ENCODE assay signal across 1 cellular context in the genomic region with DNA sequence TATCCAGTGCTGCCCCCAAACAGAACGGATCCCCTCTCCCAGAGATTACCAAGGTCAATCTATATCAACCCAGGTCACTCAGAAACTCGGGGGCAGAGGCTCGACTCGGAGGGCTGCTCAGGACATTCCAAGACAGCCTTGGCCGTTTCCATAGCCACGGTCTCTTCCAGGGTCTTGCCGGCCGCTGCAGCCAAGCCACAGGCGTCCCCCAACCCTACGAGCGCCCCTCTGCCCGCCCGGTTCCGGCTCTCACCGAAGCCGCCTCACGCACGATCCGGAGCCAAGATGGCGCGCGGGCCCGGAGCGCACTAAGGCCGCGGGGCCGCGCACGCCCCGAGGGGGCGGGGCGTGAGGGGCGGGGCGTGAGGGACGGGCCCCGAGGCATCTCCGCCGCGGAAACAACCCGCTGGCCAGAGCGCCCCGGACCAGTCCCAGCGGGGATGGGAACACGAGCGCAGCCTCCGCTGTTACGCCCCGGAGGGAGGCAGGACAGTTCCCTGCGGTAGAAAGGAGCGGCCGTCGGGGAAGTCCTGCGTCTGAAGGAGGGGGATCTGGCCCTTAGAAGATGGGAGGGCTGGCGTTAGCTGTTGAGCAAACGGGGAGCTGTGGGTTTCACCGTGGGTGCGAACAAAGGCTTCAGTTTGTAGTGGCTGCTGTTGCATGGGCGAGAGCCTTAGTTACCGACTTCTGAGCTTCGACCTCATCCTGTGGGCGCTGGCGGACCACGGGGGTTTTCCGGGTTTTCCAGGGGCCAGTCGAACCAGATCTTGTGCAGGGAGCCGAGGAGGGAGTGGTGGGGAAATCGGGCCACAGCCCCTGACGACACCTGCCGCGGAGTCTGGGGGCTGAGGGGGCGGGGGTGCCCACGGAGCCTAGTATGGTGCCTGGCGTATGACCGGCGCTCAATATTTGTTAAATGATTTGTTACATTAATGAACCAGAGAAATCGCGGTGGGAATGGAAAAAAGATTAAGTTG.
TF ChIP-seq lines count a peak whose summit lies in the region.

A gene with protein sequence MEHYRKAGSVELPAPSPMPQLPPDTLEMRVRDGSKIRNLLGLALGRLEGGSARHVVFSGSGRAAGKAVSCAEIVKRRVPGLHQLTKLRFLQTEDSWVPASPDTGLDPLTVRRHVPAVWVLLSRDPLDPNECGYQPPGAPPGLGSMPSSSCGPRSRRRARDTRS (minus strand): TSS at position 287 of the 977 bp plus-strand sequence. CDS start 801 bp downstream, outside the sequence.

TF ChIP-seq in HEK293, 187 proteins besides CTCF, POLR2A, EP300 and RAD21 (continued from another document and continues in another):
- TF ChIP-seq, protein P1, sequence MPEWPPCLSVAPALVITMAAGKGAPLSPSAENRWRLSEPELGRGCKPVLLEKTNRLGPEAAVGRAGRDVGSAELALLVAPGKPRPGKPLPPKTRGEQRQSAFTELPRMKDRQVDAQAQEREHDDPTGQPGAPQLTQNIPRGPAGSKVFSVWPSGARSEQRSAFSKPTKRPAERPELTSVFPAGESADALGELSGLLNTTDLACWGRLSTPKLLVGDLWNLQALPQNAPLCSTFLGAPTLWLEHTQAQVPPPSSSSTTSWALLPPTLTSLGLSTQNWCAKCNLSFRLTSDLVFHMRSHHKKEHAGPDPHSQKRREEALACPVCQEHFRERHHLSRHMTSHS (tag by site-specific recombination; IDR thresholded peaks at IDR 0.05), result no peak
- no peak for TF ChIP-seq TRIM28 (IDR thresholded peaks at IDR 0.05; ENCODE audit: borderline replicate concordance, low read length)
- TF ChIP-seq ZEB2 (tag by site-specific recombination; IDR thresholded peaks at IDR 0.05), result no peak
- TF ChIP-seq ZNF341 (tag by site-specific recombination; IDR thresholded peaks at IDR 0.05; ENCODE audit: low read depth), result peak; percentile 98
- TF ChIP-seq ZNF677 (tag by site-specific recombination; IDR thresholded peaks at IDR 0.05), result no peak
- TF ChIP-seq, protein P2, sequence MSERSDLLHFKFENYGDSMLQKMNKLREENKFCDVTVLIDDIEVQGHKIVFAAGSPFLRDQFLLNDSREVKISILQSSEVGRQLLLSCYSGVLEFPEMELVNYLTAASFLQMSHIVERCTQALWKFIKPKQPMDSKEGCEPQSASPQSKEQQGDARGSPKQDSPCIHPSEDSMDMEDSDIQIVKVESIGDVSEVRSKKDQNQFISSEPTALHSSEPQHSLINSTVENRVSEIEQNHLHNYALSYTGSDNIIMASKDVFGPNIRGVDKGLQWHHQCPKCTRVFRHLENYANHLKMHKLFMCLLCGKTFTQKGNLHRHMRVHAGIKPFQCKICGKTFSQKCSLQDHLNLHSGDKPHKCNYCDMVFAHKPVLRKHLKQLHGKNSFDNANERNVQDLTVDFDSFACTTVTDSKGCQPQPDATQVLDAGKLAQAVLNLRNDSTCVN (tag by site-specific recombination; optimal IDR thresholded peaks at IDR 0.05), result peak; percentile 60
- TF ChIP-seq ZNF530 (tag by site-specific recombination; IDR thresholded peaks at IDR 0.05; ENCODE audit: low read depth), result no peak
- no peak for TF ChIP-seq ZNF354C (tag by site-specific recombination; IDR thresholded peaks at IDR 0.05; ENCODE audit: borderline replicate concordance, low read depth)
- no peak for TF ChIP-seq GLI4 (tag by site-specific recombination; IDR thresholded peaks at IDR 0.05)
- no peak for TF ChIP-seq ZNF221 (tag by site-specific recombination; IDR thresholded peaks at IDR 0.05; ENCODE audit: borderline replicate concordance)
- TF ChIP-seq KLF1 (tag by site-specific recombination; IDR thresholded peaks at IDR 0.05), result 0 out of 2 replicates have a peak, but pooled peaks have one; percentile 28
- TF ChIP-seq ZNF701 (tag by site-specific recombination; IDR thresholded peaks at IDR 0.05), result no peak
- TF ChIP-seq ZNF521 (tag by site-specific recombination; IDR thresholded peaks at IDR 0.05), result no peak
- TF ChIP-seq, protein P3, sequence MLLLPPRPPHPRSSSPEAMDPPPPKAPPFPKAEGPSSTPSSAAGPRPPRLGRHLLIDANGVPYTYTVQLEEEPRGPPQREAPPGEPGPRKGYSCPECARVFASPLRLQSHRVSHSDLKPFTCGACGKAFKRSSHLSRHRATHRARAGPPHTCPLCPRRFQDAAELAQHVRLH (tag by site-specific recombination; IDR thresholded peaks at IDR 0.05), result no peak
- TF ChIP-seq ZNF114 (tag by site-specific recombination; IDR thresholded peaks at IDR 0.05), result no peak
- TF ChIP-seq ZNF335 (tag by site-specific recombination; conservative IDR thresholded peaks at IDR 0.05), result peak; percentile 82
- TF ChIP-seq KLF16 (tag by site-specific recombination; IDR thresholded peaks at IDR 0.05), result no peak
- TF ChIP-seq, protein P4, sequence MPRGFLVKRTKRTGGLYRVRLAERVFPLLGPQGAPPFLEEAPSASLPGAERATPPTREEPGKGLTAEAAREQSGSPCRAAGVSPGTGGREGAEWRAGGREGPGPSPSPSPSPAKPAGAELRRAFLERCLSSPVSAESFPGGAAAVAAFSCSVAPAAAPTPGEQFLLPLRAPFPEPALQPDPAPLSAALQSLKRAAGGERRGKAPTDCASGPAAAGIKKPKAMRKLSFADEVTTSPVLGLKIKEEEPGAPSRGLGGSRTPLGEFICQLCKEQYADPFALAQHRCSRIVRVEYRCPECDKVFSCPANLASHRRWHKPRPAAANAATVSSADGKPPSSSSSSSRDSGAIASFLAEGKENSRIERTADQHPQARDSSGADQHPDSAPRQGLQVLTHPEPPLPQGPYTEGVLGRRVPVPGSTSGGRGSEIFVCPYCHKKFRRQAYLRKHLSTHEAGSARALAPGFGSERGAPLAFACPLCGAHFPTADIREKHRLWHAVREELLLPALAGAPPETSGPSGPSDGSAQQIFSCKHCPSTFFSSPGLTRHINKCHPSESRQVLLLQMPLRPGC (tag by site-specific recombination; IDR thresholded peaks at IDR 0.05), result no peak
- no peak for TF ChIP-seq ZNF2 (tag by site-specific recombination; IDR thresholded peaks at IDR 0.05)
- TF ChIP-seq ZNF830 (tag by site-specific recombination; IDR thresholded peaks at IDR 0.05; ENCODE audit: low read depth), result no peak
- TF ChIP-seq, protein P5, sequence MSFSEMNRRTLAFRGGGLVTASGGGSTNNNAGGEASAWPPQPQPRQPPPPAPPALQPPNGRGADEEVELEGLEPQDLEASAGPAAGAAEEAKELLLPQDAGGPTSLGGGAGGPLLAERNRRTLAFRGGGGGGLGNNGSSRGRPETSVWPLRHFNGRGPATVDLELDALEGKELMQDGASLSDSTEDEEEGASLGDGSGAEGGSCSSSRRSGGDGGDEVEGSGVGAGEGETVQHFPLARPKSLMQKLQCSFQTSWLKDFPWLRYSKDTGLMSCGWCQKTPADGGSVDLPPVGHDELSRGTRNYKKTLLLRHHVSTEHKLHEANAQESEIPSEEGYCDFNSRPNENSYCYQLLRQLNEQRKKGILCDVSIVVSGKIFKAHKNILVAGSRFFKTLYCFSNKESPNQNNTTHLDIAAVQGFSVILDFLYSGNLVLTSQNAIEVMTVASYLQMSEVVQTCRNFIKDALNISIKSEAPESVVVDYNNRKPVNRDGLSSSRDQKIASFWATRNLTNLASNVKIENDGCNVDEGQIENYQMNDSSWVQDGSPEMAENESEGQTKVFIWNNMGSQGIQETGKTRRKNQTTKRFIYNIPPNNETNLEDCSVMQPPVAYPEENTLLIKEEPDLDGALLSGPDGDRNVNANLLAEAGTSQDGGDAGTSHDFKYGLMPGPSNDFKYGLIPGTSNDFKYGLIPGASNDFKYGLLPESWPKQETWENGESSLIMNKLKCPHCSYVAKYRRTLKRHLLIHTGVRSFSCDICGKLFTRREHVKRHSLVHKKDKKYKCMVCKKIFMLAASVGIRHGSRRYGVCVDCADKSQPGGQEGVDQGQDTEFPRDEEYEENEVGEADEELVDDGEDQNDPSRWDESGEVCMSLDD (tag by site-specific recombination; IDR thresholded peaks at IDR 0.05), result no peak
- TF ChIP-seq ZNF223 (tag by site-specific recombination; IDR thresholded peaks at IDR 0.05), result no peak
- TF ChIP-seq ZNF324 (tag by site-specific recombination; IDR thresholded peaks at IDR 0.05), result no peak
- no peak for TF ChIP-seq KLF7 (tag by site-specific recombination; IDR thresholded peaks at IDR 0.05; ENCODE audit: borderline replicate concordance)
- TF ChIP-seq ZNF239 (tag by site-specific recombination; IDR thresholded peaks at IDR 0.05), result no peak
- TF ChIP-seq ZNF433 (tag by site-specific recombination; IDR thresholded peaks at IDR 0.05; ENCODE audit: low read depth), result no peak
- peak; percentile 81 for TF ChIP-seq ZIC2 (tag by site-specific recombination; IDR thresholded peaks at IDR 0.05)
- TF ChIP-seq ZNF623 (tag by site-specific recombination; IDR thresholded peaks at IDR 0.05), result no peak
- TF ChIP-seq GLIS1 (tag by site-specific recombination; IDR thresholded peaks at IDR 0.05), result no peak; the same call in 1 of the 2 replicates
- peak; percentile 27; the same call in 1 of the 2 replicates for TF ChIP-seq ZBTB20 (tag by site-specific recombination; IDR thresholded peaks at IDR 0.05)
- TF ChIP-seq ZNF555 (tag by site-specific recombination; conservative IDR thresholded peaks at IDR 0.05), result no peak
- TF ChIP-seq, protein P6, sequence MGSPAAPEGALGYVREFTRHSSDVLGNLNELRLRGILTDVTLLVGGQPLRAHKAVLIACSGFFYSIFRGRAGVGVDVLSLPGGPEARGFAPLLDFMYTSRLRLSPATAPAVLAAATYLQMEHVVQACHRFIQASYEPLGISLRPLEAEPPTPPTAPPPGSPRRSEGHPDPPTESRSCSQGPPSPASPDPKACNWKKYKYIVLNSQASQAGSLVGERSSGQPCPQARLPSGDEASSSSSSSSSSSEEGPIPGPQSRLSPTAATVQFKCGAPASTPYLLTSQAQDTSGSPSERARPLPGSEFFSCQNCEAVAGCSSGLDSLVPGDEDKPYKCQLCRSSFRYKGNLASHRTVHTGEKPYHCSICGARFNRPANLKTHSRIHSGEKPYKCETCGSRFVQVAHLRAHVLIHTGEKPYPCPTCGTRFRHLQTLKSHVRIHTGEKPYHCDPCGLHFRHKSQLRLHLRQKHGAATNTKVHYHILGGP (tag by site-specific recombination; IDR thresholded peaks at IDR 0.05), result no peak
- TF ChIP-seq ZNF121 (tag by site-specific recombination; IDR thresholded peaks at IDR 0.05), result no peak
- no peak for TF ChIP-seq ZNF626 (tag by site-specific recombination; IDR thresholded peaks at IDR 0.05)
- 0 out of 2 replicates have a peak, but pooled peaks have one; percentile 37 for TF ChIP-seq ZBTB8A (tag by site-specific recombination; IDR thresholded peaks at IDR 0.05)
- TF ChIP-seq ZNF610 (tag by site-specific recombination; IDR thresholded peaks at IDR 0.05; ENCODE audit: borderline replicate concordance), result no peak
- no peak for TF ChIP-seq ZFP41 (tag by site-specific recombination; IDR thresholded peaks at IDR 0.05; ENCODE audit: borderline replicate concordance)
- TF ChIP-seq KLF9 (tag by site-specific recombination; IDR thresholded peaks at IDR 0.05; ENCODE audit: low read depth), result peak; percentile 79; the same call in 1 of the 2 replicates
- TF ChIP-seq, protein P7, sequence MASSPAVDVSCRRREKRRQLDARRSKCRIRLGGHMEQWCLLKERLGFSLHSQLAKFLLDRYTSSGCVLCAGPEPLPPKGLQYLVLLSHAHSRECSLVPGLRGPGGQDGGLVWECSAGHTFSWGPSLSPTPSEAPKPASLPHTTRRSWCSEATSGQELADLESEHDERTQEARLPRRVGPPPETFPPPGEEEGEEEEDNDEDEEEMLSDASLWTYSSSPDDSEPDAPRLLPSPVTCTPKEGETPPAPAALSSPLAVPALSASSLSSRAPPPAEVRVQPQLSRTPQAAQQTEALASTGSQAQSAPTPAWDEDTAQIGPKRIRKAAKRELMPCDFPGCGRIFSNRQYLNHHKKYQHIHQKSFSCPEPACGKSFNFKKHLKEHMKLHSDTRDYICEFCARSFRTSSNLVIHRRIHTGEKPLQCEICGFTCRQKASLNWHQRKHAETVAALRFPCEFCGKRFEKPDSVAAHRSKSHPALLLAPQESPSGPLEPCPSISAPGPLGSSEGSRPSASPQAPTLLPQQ (tag by site-specific recombination; IDR thresholded peaks at IDR 0.05), result 0 out of 2 replicates have a peak, but pooled peaks have one; percentile 12
- peak; percentile 52 for TF ChIP-seq ZNF660 (tag by site-specific recombination; IDR thresholded peaks at IDR 0.05)
- no peak for TF ChIP-seq HOXD13 (CRISPR knock-in tag; IDR thresholded peaks at IDR 0.05; ENCODE audit: borderline replicate concordance)
- TF ChIP-seq ZNF473 (tag by site-specific recombination; IDR thresholded peaks at IDR 0.05), result no peak
- TF ChIP-seq ZNF184 (tag by site-specific recombination; IDR thresholded peaks at IDR 0.05), result no peak
- TF ChIP-seq ZNF548 (tag by site-specific recombination; IDR thresholded peaks at IDR 0.05), result no peak
- 0 out of 2 replicates have a peak, but pooled peaks have one; percentile 21 for TF ChIP-seq BCL11A (tag by site-specific recombination; IDR thresholded peaks at IDR 0.05; ENCODE audit: low read depth)
- no peak for TF ChIP-seq ZNF16 (tag by site-specific recombination; IDR thresholded peaks at IDR 0.05; ENCODE audit: low read depth)
- peak; percentile 50 for TF ChIP-seq ZXDB (tag by site-specific recombination; IDR thresholded peaks at IDR 0.05)
- TF ChIP-seq, protein P8, sequence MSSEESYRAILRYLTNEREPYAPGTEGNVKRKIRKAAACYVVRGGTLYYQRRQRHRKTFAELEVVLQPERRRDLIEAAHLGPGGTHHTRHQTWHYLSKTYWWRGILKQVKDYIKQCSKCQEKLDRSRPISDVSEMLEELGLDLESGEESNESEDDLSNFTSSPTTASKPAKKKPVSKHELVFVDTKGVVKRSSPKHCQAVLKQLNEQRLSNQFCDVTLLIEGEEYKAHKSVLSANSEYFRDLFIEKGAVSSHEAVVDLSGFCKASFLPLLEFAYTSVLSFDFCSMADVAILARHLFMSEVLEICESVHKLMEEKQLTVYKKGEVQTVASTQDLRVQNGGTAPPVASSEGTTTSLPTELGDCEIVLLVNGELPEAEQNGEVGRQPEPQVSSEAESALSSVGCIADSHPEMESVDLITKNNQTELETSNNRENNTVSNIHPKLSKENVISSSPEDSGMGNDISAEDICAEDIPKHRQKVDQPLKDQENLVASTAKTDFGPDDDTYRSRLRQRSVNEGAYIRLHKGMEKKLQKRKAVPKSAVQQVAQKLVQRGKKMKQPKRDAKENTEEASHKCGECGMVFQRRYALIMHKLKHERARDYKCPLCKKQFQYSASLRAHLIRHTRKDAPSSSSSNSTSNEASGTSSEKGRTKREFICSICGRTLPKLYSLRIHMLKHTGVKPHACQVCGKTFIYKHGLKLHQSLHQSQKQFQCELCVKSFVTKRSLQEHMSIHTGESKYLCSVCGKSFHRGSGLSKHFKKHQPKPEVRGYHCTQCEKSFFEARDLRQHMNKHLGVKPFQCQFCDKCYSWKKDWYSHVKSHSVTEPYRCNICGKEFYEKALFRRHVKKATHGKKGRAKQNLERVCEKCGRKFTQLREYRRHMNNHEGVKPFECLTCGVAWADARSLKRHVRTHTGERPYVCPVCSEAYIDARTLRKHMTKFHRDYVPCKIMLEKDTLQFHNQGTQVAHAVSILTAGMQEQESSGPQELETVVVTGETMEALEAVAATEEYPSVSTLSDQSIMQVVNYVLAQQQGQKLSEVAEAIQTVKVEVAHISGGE (tag by site-specific recombination; conservative IDR thresholded peaks at IDR 0.05; ENCODE audit: low read depth), result 0 out of 2 replicates have a peak, but pooled peaks have one; percentile 32
